Comparison of ENCODE assay signal across 23 cellular contexts in the genomic region with DNA sequence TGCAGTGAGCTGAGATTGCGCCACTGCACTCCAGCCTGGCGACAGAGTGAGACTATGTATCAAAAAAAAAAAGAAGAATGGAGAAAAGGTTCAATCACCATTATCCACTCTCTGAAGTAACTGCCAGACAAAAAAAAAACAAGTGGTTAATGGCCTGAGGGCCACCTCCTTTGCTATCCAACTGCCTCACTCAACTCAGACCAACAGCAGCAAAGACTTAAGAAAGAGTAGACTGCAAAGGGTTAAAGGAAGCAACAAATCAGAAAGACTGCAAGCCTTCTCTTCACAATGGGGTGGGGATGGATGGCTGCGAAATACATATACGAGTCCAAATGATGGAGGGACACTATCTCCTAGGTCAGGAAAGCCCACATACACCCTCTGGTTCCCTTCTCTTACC.
"Had no signal": no experiment of that assay in that cellular context is flagged by ENCODE, and none has a peak within 500 bp of the region (broad histone marks: within the 10 kb centered on the region; RNA-seq: fewer than 3 reads in every experiment).

No MANE protein-coding gene starts in this region.

- H3K27ac ChIP-seq: body of pancreas, dorsolateral prefrontal cortex, epithelial cell of prostate, foreskin keratinocyte, parathyroid adenoma had no signal

- H3K27me3 ChIP-seq: body of pancreas, dorsolateral prefrontal cortex, foreskin keratinocyte had no signal

- H3K9me3 Mint-ChIP-seq: activated B cell treated with CpG ODN at 0.5 μM for 24 hours, naive B cell, T-cell had no signal

- ATAC-seq: activated CD8-positive, alpha-beta T cell treated with anti-CD3 and anti-CD28 coated beads, Interleukin-2, amount 10 ng/mL, durations not matched to agents 7 days and 5 days; body of pancreas; foreskin keratinocyte; left cardiac atrium; mucosa of descending colon; T-cell had no signal

- H3K4me3 ChIP-seq: body of pancreas, dorsolateral prefrontal cortex, mucosa of descending colon had no signal

- DNase-seq: activated B cell treated with CpG ODN at 0.5 μM for 24 hours; activated CD4-positive, alpha-beta T cell treated with anti-CD3 and anti-CD28 coated beads for 48 hours; activated CD8-positive, alpha-beta T cell treated with anti-CD3 and anti-CD28 coated beads, Interleukin-2, amount 10 ng/mL, durations not matched to agents 7 days and 5 days; activated naive CD4-positive, alpha-beta T cell; body of pancreas; caudate nucleus; dorsolateral prefrontal cortex; foreskin keratinocyte; glutamatergic neuron; hippocampal formation; left cardiac atrium; mesenchymal stem cell; mucosa of descending colon; naive B cell; SK-N-SH; stimulated activated CD4-positive, alpha-beta T cell treated with anti-CD3 and anti-CD28 coated beads, Interleukin-12 subunit alpha, Interleukin-12 subunit beta, amount 100 ng/mL, for 4 hours; stimulated activated CD4-positive, alpha-beta T cell treated with anti-CD3 and anti-CD28 coated beads, Interleukin-1b, Interleukin-23, amount 100 ng/mL, for 48 hours; stimulated activated CD8-positive, alpha-beta memory T cell treated with anti-CD3 and anti-CD28 coated beads, Interleukin-4, amount 100 ng/mL, for 48 hours; stimulated activated naive CD4-positive, alpha-beta T cell; T-cell; T-helper 9 cell had no signal

- H3K4me1 ChIP-seq: parathyroid adenoma had no signal

- H3K9ac ChIP-seq: parathyroid adenoma, SK-N-SH had no signal

- H3K9me3 ChIP-seq: body of pancreas, mucosa of descending colon, SK-N-SH had no signal

- H3K4me3 Mint-ChIP-seq: activated B cell treated with CpG ODN at 0.5 μM for 24 hours; activated CD8-positive, alpha-beta T cell treated with anti-CD3 and anti-CD28 coated beads, Interleukin-2, amount 10 ng/mL, durations not matched to agents 7 days and 5 days; T-cell had no signal

- H3K27me3 Mint-ChIP-seq: activated B cell treated with CpG ODN at 0.5 μM for 24 hours, naive B cell, T-cell had no signal

- H3K27ac Mint-ChIP-seq: activated B cell treated with CpG ODN at 0.5 μM for 24 hours; activated CD8-positive, alpha-beta T cell treated with anti-CD3 and anti-CD28 coated beads, Interleukin-2, amount 10 ng/mL, durations not matched to agents 7 days and 5 days had no signal
